8 cellular contexts compared by ENCODE assay signal in genomic region chr16:370980-371728, GRCh38. TPM values are rescaled to one million over a fixed set of nuclear protein-coding genes. Genes with fewer than 3 reads are reported as not detected.
DNase-seq lines count a peak whose midpoint lies in the region; ATAC-seq, FAIRE-seq and TF ChIP-seq lines count a peak whose summit lies in the region.

No MANE protein-coding gene starts in this region.

- H3K4me3 ChIP-seq in SK-N-MC (peak overlapping the region; percentile 77), fibroblast of villous mesenchyme (ENCODE audit: low read depth, low read length) (peak overlapping the region; percentile 56), sigmoid colon (peak overlapping the region in 3 of 4 donors; percentile 53 to 59 (median 57))

- peak overlapping the region; percentile 90 for H3K9ac ChIP-seq in SK-N-MC (ENCODE audit: insufficient read length)

- H3K36me3 ChIP-seq in SK-N-MC (ENCODE audit: insufficient read depth, low read length) (peaks cover 19% of the 10 kb centered on the region; the same call in 1 of the 2 replicates), sigmoid colon (peaks cover 14 to 75% (median 40%) of the 10 kb centered on the region in 4 donors)

- intact Hi-C loops in sigmoid colon (cut with DNase I): loop anchor here (5.0 kb wide), 1 partner anchor 49 kb away; no protein-coding TSS in a partner anchor

- WGBS in sigmoid colon, 2 donors: 66 to 74% methylated on average over 15 of the region's 15 CpGs

- H3K9me3 ChIP-seq in SK-N-MC (ENCODE audit: low read depth, low read length): no peaks in the 10 kb centered on the region
- H3K9me3 ChIP-seq in sigmoid colon: no peaks in the 10 kb centered on the region

- DNase-seq in GM12892 (ENCODE audit: insufficient read length) (peak; percentile 60), SK-N-MC (ENCODE audit: low read depth, low spot score) (no peak), fibroblast of villous mesenchyme (ENCODE audit: low read depth) (no peak), sigmoid colon (peak; percentile 70), islet precursor cell (no peak)

- peak; percentile 60 for FAIRE-seq in GM12892 (lab: Jason Lieb, UNC)

- ATAC-seq in GM18868 (IDR thresholded peaks at IDR 0.05; ENCODE audit: unreplicated experiment) (no peak), GM21576 (IDR thresholded peaks at IDR 0.05; ENCODE audit: unreplicated experiment) (no peak), GM21717 (IDR thresholded peaks at IDR 0.05; ENCODE audit: unreplicated experiment) (no peak)

- peaks cover 3 to 20% (median 18%) of the 10 kb centered on the region in 4 donors for H3K4me1 ChIP-seq in sigmoid colon

- peak overlapping the region; percentile 90 for H3K27ac ChIP-seq in SK-N-MC
- peak overlapping the region; percentile 76 to 79 (median 76) for H3K27ac ChIP-seq in sigmoid colon

- TF ChIP-seq CTCF in fibroblast of villous mesenchyme (IDR thresholded peaks at IDR 0.05; ENCODE audit: insufficient read depth, low read depth, low read length) (no peak), sigmoid colon (IDR thresholded peaks at IDR 0.05) (no peak)

- no peaks in the 10 kb centered on the region for H3K27me3 ChIP-seq in sigmoid colon

- no peak for TF ChIP-seq POLR2A in GM12892 (IDR thresholded peaks at IDR 0.05; ENCODE audit: low read depth, low read length)
- TF ChIP-seq POLR2A in sigmoid colon (IDR thresholded peaks at IDR 0.05): no peak

- TF ChIP-seq EP300 in sigmoid colon (IDR thresholded peaks at IDR 0.05): no peak

RNA-seq across cellular contexts. Expression of gene MRPL28, which starts 0.8 kb away (rescaled TPM):
- 59.7 TPM for polyA plus RNA-seq in GM12892 (2012; ENCODE audit: missing spikeins)
- total RNA-seq in fibroblast of villous mesenchyme: 80.3 and 86.7 TPM in 2 replicates
- 10 to 100 TPM; 49.6 to 77.4 (median 62.0) TPM for total RNA-seq in sigmoid colon
- polyA plus RNA-seq in sigmoid colon: 10 to 100 TPM; 74.5 to 95.9 (median 78.4) TPM

RNA-seq across cellular contexts. Expression of gene PGAP6, which starts 10.6 kb away (rescaled TPM):
- 20.9 TPM for polyA plus RNA-seq in GM12892 (2012; ENCODE audit: missing spikeins)
- 51.5 and 52.2 TPM in 2 replicates for total RNA-seq in fibroblast of villous mesenchyme
- total RNA-seq in sigmoid colon: 10 to 100 TPM; 20.7 to 26.6 (median 22.7) TPM
- polyA plus RNA-seq in sigmoid colon: 100 to 1,000 TPM in 1 of 3 donors, 10 to 100 TPM in 2; 61.9 to 109 (median 70.3) TPM

RNA-seq across cellular contexts. Expression of gene AXIN1, which starts 18.6 kb away (rescaled TPM):
- 8.6 TPM for polyA plus RNA-seq in GM12892 (2012; ENCODE audit: missing spikeins)
- 14.5 and 16.4 TPM in 2 replicates for total RNA-seq in fibroblast of villous mesenchyme
- total RNA-seq in sigmoid colon: 10 to 100 TPM; 17.9 to 29.9 (median 20.9) TPM
- 10 to 100 TPM; 28.2 to 33.4 (median 30.3) TPM for polyA plus RNA-seq in sigmoid colon

RNA-seq across cellular contexts. Expression of gene NME4, which starts 25.8 kb away (rescaled TPM):
- polyA plus RNA-seq in GM12892 (2012; ENCODE audit: missing spikeins): 84.7 TPM
- 126 TPM in 2 replicates for total RNA-seq in fibroblast of villous mesenchyme
- total RNA-seq in sigmoid colon: 100 to 1,000 TPM; 138 to 281 (median 191) TPM
- 10 to 100 TPM; 39.6 to 55.3 (median 46.7) TPM for polyA plus RNA-seq in sigmoid colon

RNA-seq across cellular contexts. Expression of gene DECR2, which starts 30.5 kb away (rescaled TPM):
- 7.7 TPM for polyA plus RNA-seq in GM12892 (2012; ENCODE audit: missing spikeins)
- 11.6 and 16.0 TPM in 2 replicates for total RNA-seq in fibroblast of villous mesenchyme
- 10 to 100 TPM; 15.0 to 21.6 (median 16.4) TPM for total RNA-seq in sigmoid colon
- 10 to 100 TPM; 30.6 to 39.1 (median 31.9) TPM for polyA plus RNA-seq in sigmoid colon

Comparison
In these comparisons a context has a peak if more than half of its experiments do, and no peak if none do; other contexts are left out.
1. DNase-seq: peak in GM12892 (single experiment) and sigmoid colon (single experiment); none in SK-N-MC (single experiment), fibroblast of villous mesenchyme (single experiment) and islet precursor cell (single experiment).
2. Peak in every context shown above with its lines, with median percentiles within 50 percentile points of each other: H3K4me3 ChIP-seq.